9 cellular contexts compared by ENCODE assay signal in genomic region chrX:13000311-13000811, GRCh38.
DNase-seq lines count a peak whose midpoint lies in the region; ATAC-seq lines count a peak whose summit lies in the region.
"Had no signal": no experiment of that assay in that cellular context is flagged by ENCODE, and none has a peak within 500 bp of the region (broad histone marks: within the 10 kb centered on the region; RNA-seq: fewer than 3 reads in every experiment).

No MANE protein-coding gene starts in this region.

- peak; percentile 87 to 94 for DNase-seq in NOMO-1 (lab: John Stamatoyannopoulos, UW; ENCODE audit: unreplicated experiment in 2 of 2)
- peak; percentile 1 for DNase-seq in effector CD8-positive, alpha-beta T cell (lab: John Stamatoyannopoulos, UW)
- peak; percentile 20 for DNase-seq in superior temporal gyrus (ENCODE audit: extremely low spot score)
- DNase-seq in GOT3 (lab: John Stamatoyannopoulos, UW), result no peak
- DNase-seq in NCI-H1436 (lab: John Stamatoyannopoulos, UW), result no peak
- DNase-seq in HPDE6-E6E7 (ENCODE audit: extremely low spot score), result no peak
- DNase-seq: IMR-90 had no signal

- peak; percentile 63 for ATAC-seq in GM18502 (IDR thresholded peaks at IDR 0.05; ENCODE audit: poor library complexity, unreplicated experiment)
- ATAC-seq in GM21717 (IDR thresholded peaks at IDR 0.05; ENCODE audit: unreplicated experiment), result peak; percentile 41

Comparison
In these comparisons a context has a peak if more than half of its experiments do, and no peak if none do; other contexts are left out.
1. DNase-seq: peak in NOMO-1 (2 of 2), effector CD8-positive, alpha-beta T cell (single experiment) and superior temporal gyrus (single experiment); none in GOT3 (single experiment), NCI-H1436 (single experiment) and HPDE6-E6E7 (single experiment).